In the genomic region with DNA sequence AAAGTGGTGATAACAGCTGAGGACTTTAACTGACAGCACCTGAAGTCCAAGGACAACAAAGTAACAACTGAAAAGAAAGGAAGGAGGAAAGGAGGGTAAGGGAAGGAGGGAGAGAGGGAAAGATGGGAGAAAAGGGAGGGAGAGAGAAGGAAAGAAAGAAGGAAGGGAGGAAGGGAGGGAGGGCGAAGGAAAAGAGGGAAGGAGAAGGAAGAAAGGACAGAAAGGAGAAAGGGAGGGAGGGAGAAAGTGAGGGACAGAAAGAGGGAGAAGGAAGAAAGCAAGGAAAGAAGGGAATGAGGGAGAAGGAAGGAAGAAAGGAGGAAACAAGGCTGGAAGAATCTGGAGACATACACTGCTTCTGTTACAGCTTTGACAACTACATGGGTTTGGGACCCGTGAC, we compare ENCODE assay signal across 1 cellular context.
TF ChIP-seq lines count a peak whose summit lies in the region.

No MANE protein-coding gene starts in this region.

TF ChIP-seq in GM23338, 12 proteins besides CTCF, POLR2A, EP300 and RAD21 (continued from another document):
- TF ChIP-seq EZH2 (IDR thresholded peaks at IDR 0.05; ENCODE audit: low read depth, unreplicated experiment): no peak
TF ChIP-seq in GM23338: peak in this region for 0.
